Comparison of ENCODE assay signal across 10 cellular contexts in the genomic region with DNA sequence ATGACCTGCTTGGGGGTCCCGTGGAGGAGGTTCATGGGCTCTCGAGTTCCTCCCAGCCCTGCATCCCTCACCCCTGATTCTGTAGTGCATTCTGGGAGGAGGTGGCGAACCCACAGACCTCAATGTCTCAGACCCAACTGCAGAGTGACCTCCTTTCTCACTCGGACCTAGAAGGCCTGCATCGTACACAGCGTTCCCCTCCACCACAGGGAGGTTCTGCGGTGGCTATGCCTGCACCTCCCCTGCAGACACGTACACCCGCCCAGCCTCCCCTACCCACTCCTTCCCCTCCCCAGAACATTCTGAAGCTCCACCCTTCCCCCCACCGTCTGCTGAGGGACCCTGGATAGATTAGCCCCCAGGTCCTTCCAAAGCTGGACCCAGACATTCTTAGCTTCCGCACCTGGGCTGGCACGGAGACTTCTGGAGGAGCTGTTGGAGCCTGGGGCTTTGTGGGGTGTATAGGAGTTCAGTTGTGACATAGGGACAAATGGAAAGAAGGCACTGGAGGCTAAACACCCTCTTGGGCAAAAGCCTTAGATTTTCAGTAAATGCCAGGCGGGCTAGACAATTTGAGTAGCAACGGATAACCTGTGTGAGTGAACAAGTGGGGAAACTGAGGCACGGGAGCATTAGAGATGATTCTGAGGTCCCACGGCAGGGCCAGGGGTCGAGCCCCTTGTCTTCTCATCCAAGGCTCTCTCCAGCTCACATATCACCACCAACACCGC. TPM values are rescaled to one million over a fixed set of nuclear protein-coding genes. Genes with fewer than 3 reads are reported as not detected.
DNase-seq lines count a peak whose midpoint lies in the region; ATAC-seq and TF ChIP-seq lines count a peak whose summit lies in the region.
"Had no signal": no experiment of that assay in that cellular context is flagged by ENCODE, and none has a peak within 500 bp of the region (broad histone marks: within the 10 kb centered on the region; RNA-seq: fewer than 3 reads in every experiment).

No MANE protein-coding gene starts in this region.

- H3K9ac ChIP-seq in PC-3 (ENCODE audit: low read length) (no peak overlapping the region), neural progenitor cell (no peak overlapping the region)

- no peaks in the 10 kb centered on the region for H3K9me3 Mint-ChIP-seq in CD8-positive, alpha-beta memory T cell
- H3K9me3 Mint-ChIP-seq in neural progenitor cell: no peaks in the 10 kb centered on the region
- H3K9me3 Mint-ChIP-seq: dendritic cell treated with granulocyte-macrophage colony-stimulating factor and Interleukin-4, amounts not matched to agents 40 ng/mL and 50 ng/mL, for 4 days had no signal

- no peak for TF ChIP-seq POLR2A in adrenal gland (IDR thresholded peaks at IDR 0.05)

- no peaks in the 10 kb centered on the region for H3K36me3 ChIP-seq in CD8-positive, alpha-beta memory T cell (ENCODE audit: insufficient read depth, low read length)
- H3K36me3 ChIP-seq in PC-3 (ENCODE audit: low read depth, low read length): no peaks in the 10 kb centered on the region
- H3K36me3 ChIP-seq in neural progenitor cell: no peaks in the 10 kb centered on the region
- no peaks in the 10 kb centered on the region for H3K36me3 ChIP-seq in adrenal gland (replicated peaks in 1 of 2)

- WGBS in adrenal gland, 4 donors: 45 to 51% (median 48%) methylated on average over 15 to 18 of the region's 18 CpGs

- no peaks in the 10 kb centered on the region for H3K27me3 ChIP-seq in CD8-positive, alpha-beta memory T cell (ENCODE audit: insufficient read depth, low read length, poor library complexity, severe bottlenecking)
- H3K27me3 ChIP-seq in PC-3 (ENCODE audit: low read length): no peaks in the 10 kb centered on the region
- no peaks in the 10 kb centered on the region for H3K27me3 ChIP-seq in neural progenitor cell
- H3K27me3 ChIP-seq in adrenal gland: peaks cover 8% of the 10 kb centered on the region

- no peak overlapping the region; the same call in 1 of the 2 replicates for H2AFZ ChIP-seq in PC-3 (ENCODE audit: low read length)
- peak overlapping the region; percentile 65 for H2AFZ ChIP-seq in neural progenitor cell (replicated peaks)

- peaks cover 3 to 14% of the 10 kb centered on the region in 2 donors for H3K27me3 Mint-ChIP-seq in CD8-positive, alpha-beta memory T cell
- H3K27me3 Mint-ChIP-seq in neural progenitor cell (ENCODE audit: insufficient read depth, low read depth): peaks cover 2% of the 10 kb centered on the region

- POLR2A ChIA-PET in CD8-positive, alpha-beta memory T cell (lab: Charles Lee): interaction anchor here (0.7 kb wide), 1 partner anchor 43 kb away, joined by 4 read pairs; no protein-coding TSS in a partner anchor
- POLR2A ChIA-PET in PC-3 (lab: Charles Lee; ENCODE audit: unreplicated experiment): no interaction called here

- intact Hi-C loops in PC-3 (cut with micrococcal nuclease): no loop called here
- intact Hi-C loops in adrenal gland (cut with DNase I): no loop called here
- intact Hi-C loops in head of caudate nucleus (cut with DNase I): no loop called here

- peak overlapping the region; percentile 57 to 94 (median 88) for H3K27ac Mint-ChIP-seq in CD8-positive, alpha-beta memory T cell
- no peak overlapping the region for H3K27ac Mint-ChIP-seq in neural progenitor cell
- H3K27ac Mint-ChIP-seq: dendritic cell treated with granulocyte-macrophage colony-stimulating factor and Interleukin-4, amounts not matched to agents 40 ng/mL and 50 ng/mL, for 4 days had no signal

- no peaks in the 10 kb centered on the region for H3K9me2 ChIP-seq in PC-3 (replicated peaks; ENCODE audit: low read length)

- no peak overlapping the region for H3K27ac ChIP-seq in CD8-positive, alpha-beta memory T cell (ENCODE audit: low read depth, low read length)
- no peak overlapping the region for H3K27ac ChIP-seq in PC-3 (ENCODE audit: low read length)
- H3K27ac ChIP-seq in coronary artery: no peak overlapping the region
- H3K27ac ChIP-seq in neural progenitor cell: no peak overlapping the region
- no peak overlapping the region for H3K27ac ChIP-seq in adrenal gland

- H3K4me2 ChIP-seq in PC-3 (ENCODE audit: low read length) (peak overlapping the region; percentile 50), neural progenitor cell (peak overlapping the region; percentile 70)

- peak overlapping the region; percentile 32 for H3K4me3 ChIP-seq in CD8-positive, alpha-beta memory T cell (ENCODE audit: low read length)
- no peak overlapping the region; the same call in 1 of the 2 replicates for H3K4me3 ChIP-seq in PC-3 (ENCODE audit: low read length)
- peak overlapping the region; percentile 63 for H3K4me3 ChIP-seq in coronary artery
- peak overlapping the region; percentile 67 for H3K4me3 ChIP-seq in neural progenitor cell
- no peak overlapping the region for H3K4me3 ChIP-seq in adrenal gland

- peak overlapping the region; percentile 67 to 89 (median 72) for H3K4me3 Mint-ChIP-seq in CD8-positive, alpha-beta memory T cell
- H3K4me3 Mint-ChIP-seq in neural progenitor cell: peak overlapping the region; percentile 85
- H3K4me3 Mint-ChIP-seq: dendritic cell treated with granulocyte-macrophage colony-stimulating factor and Interleukin-4, amounts not matched to agents 40 ng/mL and 50 ng/mL, for 4 days had no signal

- H3K4me1 Mint-ChIP-seq in CD8-positive, alpha-beta memory T cell: peaks cover 23 to 30% (median 24%) of the 10 kb centered on the region in 3 donors
- H3K4me1 Mint-ChIP-seq in neural progenitor cell: peaks cover 14% of the 10 kb centered on the region

- BruUV-seq in PC-3 (replicated peaks; lab: Mats Ljungman, UMichigan): no TSS peak

- H3K36me3 Mint-ChIP-seq in CD8-positive, alpha-beta memory T cell: peaks cover 0 to 3% (median 1%) of the 10 kb centered on the region in 3 donors
- peaks cover 6% of the 10 kb centered on the region for H3K36me3 Mint-ChIP-seq in neural progenitor cell

- TF ChIP-seq CTCF in PC-3 (conservative IDR thresholded peaks at IDR 0.05; ENCODE audit: low read depth, low read length) (no peak), coronary artery (IDR thresholded peaks at IDR 0.05) (no peak), neural progenitor cell (IDR thresholded peaks at IDR 0.05) (no peak), adrenal gland (IDR thresholded peaks at IDR 0.05) (no peak)

- CTCF ChIA-PET in CD8-positive, alpha-beta memory T cell (lab: Charles Lee): interaction anchor here (0.9 kb wide), 1 partner anchor 24 kb away, joined by 3 read pairs; no protein-coding TSS in a partner anchor
- CTCF ChIA-PET in PC-3 (lab: Charles Lee): no interaction called here

- no peaks in the 10 kb centered on the region for H3K9me3 ChIP-seq in CD8-positive, alpha-beta memory T cell (ENCODE audit: low read length)
- no peaks in the 10 kb centered on the region for H3K9me3 ChIP-seq in PC-3 (ENCODE audit: low read length)
- no peaks in the 10 kb centered on the region for H3K9me3 ChIP-seq in neural progenitor cell (ENCODE audit: low read depth)
- H3K9me3 ChIP-seq in adrenal gland (replicated peaks in 1 of 3): no peaks in the 10 kb centered on the region

- H4K20me1 ChIP-seq in PC-3 (ENCODE audit: low read length) (no peaks in the 10 kb centered on the region), neural progenitor cell (ENCODE audit: low read depth) (no peaks in the 10 kb centered on the region)

- ATAC-seq in PC-3 (no peak), HG03039 (IDR thresholded peaks at IDR 0.05; ENCODE audit: unreplicated experiment) (no peak)

- H3K4me1 ChIP-seq in CD8-positive, alpha-beta memory T cell (ENCODE audit: insufficient read depth, low read length): peaks cover 25% of the 10 kb centered on the region
- H3K4me1 ChIP-seq in PC-3 (ENCODE audit: insufficient read depth, low read length) (no peaks in the 10 kb centered on the region), neural progenitor cell (peaks cover 10% of the 10 kb centered on the region), adrenal gland (replicated peaks in 1 of 2) (no peaks in the 10 kb centered on the region)

- peak in 3 of 5 donors; percentile 8 to 37 (median 28) for DNase-seq in CD8-positive, alpha-beta memory T cell
- DNase-seq in PC-3 (no peak), coronary artery (ENCODE audit: low spot score) (no peak), neural progenitor cell (ENCODE audit: low spot score) (no peak), adrenal gland (no peak), head of caudate nucleus (no peak)
- no peak for DNase-seq in NK-92 treated with Interleukin-12 subunit alpha and Interleukin-12 subunit beta, amount 100 ng/mL, for 24 hours (lab: John Stamatoyannopoulos, UW)

- H3F3A ChIP-seq in PC-3 (ENCODE audit: low read length, unreplicated experiment) (no peaks in the 10 kb centered on the region), neural progenitor cell (ENCODE audit: low read depth) (peaks cover 13% of the 10 kb centered on the region)

- H3K79me2 ChIP-seq in PC-3 (ENCODE audit: low read length) (no peaks in the 10 kb centered on the region), neural progenitor cell (ENCODE audit: low read depth) (peaks cover 6% of the 10 kb centered on the region)

RNA-seq across cellular contexts. Expression of a gene that starts 0.5 kb away (rescaled TPM):
- total RNA-seq in CD8-positive, alpha-beta memory T cell: 10 to 100 TPM; 10.9 to 13.9 TPM
- polyA plus RNA-seq in CD8-positive, alpha-beta memory T cell: 3.1 TPM
- total RNA-seq in PC-3 (2014; rRNA removed) (8.7 and 11.3 TPM in 2 replicates), neural progenitor cell (ENCODE audit: low replicate concordance) (48.3 and 104 TPM in 2 replicates), adrenal gland (1 to 10 TPM in 3 of 8 donors, under 1 TPM in 2, not detected in 3; 0.34 to 1.3 (median 1.1) TPM)
- 1 to 10 TPM in 2 of 3 donors, under 1 TPM in 1; 0.46 to 7.2 (median 3.0) TPM for polyA plus RNA-seq in adrenal gland

RNA-seq across cellular contexts. Expression of a gene that starts 1.8 kb away (rescaled TPM):
- total RNA-seq in CD8-positive, alpha-beta memory T cell: 1 to 10 TPM; 5.9 to 7.0 TPM
- polyA plus RNA-seq in CD8-positive, alpha-beta memory T cell: 40.5 TPM
- total RNA-seq in PC-3 (2014; rRNA removed): not detected in 2 replicates
- 0.19 and 1.3 TPM in 2 replicates for total RNA-seq in neural progenitor cell (ENCODE audit: low replicate concordance)
- under 1 TPM in 1 of 8 donors, not detected in 7; 0.25 TPM for total RNA-seq in adrenal gland
- polyA plus RNA-seq in adrenal gland: under 1 TPM in 2 of 3 donors, not detected in 1; 0.17 to 0.24 TPM
- total RNA-seq: kidney epithelial cell had no signal

RNA-seq across cellular contexts. Expression of a gene that starts 24.9 kb away (rescaled TPM):
- not detected for total RNA-seq in CD8-positive, alpha-beta memory T cell
- polyA plus RNA-seq in CD8-positive, alpha-beta memory T cell: not detected
- total RNA-seq in PC-3 (2014; rRNA removed) (0.11 TPM in 1 of 2 replicates, not detected in the other), neural progenitor cell (ENCODE audit: low replicate concordance) (0.34 TPM in 1 of 2 replicates, not detected in the other), adrenal gland (1 to 10 TPM in 1 of 8 donors, under 1 TPM in 1, not detected in 6; 0.67 to 1.8 TPM)
- under 1 TPM; 0.07 to 0.80 (median 0.24) TPM for polyA plus RNA-seq in adrenal gland
- total RNA-seq: kidney epithelial cell had no signal

RNA-seq across cellular contexts. Expression of a gene that starts 34.7 kb away (rescaled TPM):
- total RNA-seq in CD8-positive, alpha-beta memory T cell: 1 to 10 TPM; 3.9 to 6.1 TPM
- polyA plus RNA-seq in CD8-positive, alpha-beta memory T cell: 1.8 TPM
- 71.1 and 72.6 TPM in 2 replicates for total RNA-seq in PC-3 (2014; rRNA removed)
- total RNA-seq in neural progenitor cell (ENCODE audit: low replicate concordance): 5.7 and 6.8 TPM in 2 replicates
- total RNA-seq in adrenal gland: 100 to 1,000 TPM in 1 of 8 donors, 10 to 100 TPM in 6, 1 to 10 TPM in 1; 8.5 to 106 (median 36.5) TPM
- polyA plus RNA-seq in adrenal gland: 10 to 100 TPM in 2 of 3 donors, 1 to 10 TPM in 1; 6.7 to 63.1 (median 39.8) TPM

RNA-seq across cellular contexts. Expression of a gene that starts 39.4 kb away (rescaled TPM):
- 10 to 100 TPM; 17.0 to 18.3 TPM for total RNA-seq in CD8-positive, alpha-beta memory T cell
- polyA plus RNA-seq in CD8-positive, alpha-beta memory T cell: 8.4 TPM
- total RNA-seq in PC-3 (2014; rRNA removed) (5.6 and 10.9 TPM in 2 replicates), neural progenitor cell (ENCODE audit: low replicate concordance) (10.6 and 30.4 TPM in 2 replicates), adrenal gland (10 to 100 TPM in 6 of 8 donors, 1 to 10 TPM in 2; 8.6 to 37.5 (median 16.1) TPM)
- 10 to 100 TPM in 2 of 3 donors, 1 to 10 TPM in 1; 7.0 to 52.3 (median 38.5) TPM for polyA plus RNA-seq in adrenal gland

Comparison
In these comparisons a context has a peak if more than half of its experiments do, and no peak if none do; other contexts are left out.
1. DNase-seq: peak in CD8-positive, alpha-beta memory T cell (3 of 5); none in PC-3 (single experiment), coronary artery (single experiment), neural progenitor cell (single experiment), adrenal gland (0 of 7), head of caudate nucleus (0 of 42) and NK-92 treated with Interleukin-12 subunit alpha and Interleukin-12 subunit beta, amount 100 ng/mL, for 24 hours (single experiment).
2. H3K4me3 ChIP-seq: peak in CD8-positive, alpha-beta memory T cell (single experiment), coronary artery (single experiment) and neural progenitor cell (single experiment); none in PC-3 (single experiment) and adrenal gland (0 of 4).